Comparison of ENCODE assay signal across 20 cellular contexts in genomic region chr1:232384172-232384571, GRCh38.
DNase-seq lines count a peak whose midpoint lies in the region; ATAC-seq and TF ChIP-seq lines count a peak whose summit lies in the region.
"Had no signal": no experiment of that assay in that cellular context is flagged by ENCODE, and none has a peak within 500 bp of the region (broad histone marks: within the 10 kb centered on the region; RNA-seq: fewer than 3 reads in every experiment).

No MANE protein-coding gene starts in this region.

- intact Hi-C loops in A673 (cut with micrococcal nuclease; ENCODE audit: unreplicated experiment), result no loop called here

- WGBS in GM23248 (ENCODE audit: low coverage in 1 of 2, low lambda C conversion rate in 2 of 2, missing lambda C conversion rate in 2 of 2), 2 experiments, result 51 to 54% methylated on average over 3 of the region's 3 CpGs
- WGBS in mesodermal cell (ENCODE audit: insufficient coverage in 2 of 2), 2 experiments, result 80 to 100% methylated on average over 2 to 3 of the region's 3 CpGs

- no peak overlapping the region for H3K9ac ChIP-seq in GM23248
- H3K9ac ChIP-seq in Loucy (ENCODE audit: low read depth, low read length, poor library complexity, severe bottlenecking), result no peak overlapping the region
- H3K9ac ChIP-seq: KMS-11 had no signal

- in situ Hi-C loops in GM23248 (cut with MboI), result no loop called here

- CTCF ChIA-PET in A673 (lab: Charles Lee), result no interaction called here

- H3K9me3 ChIP-seq in GM23248 (ENCODE audit: low read depth), result no peaks in the 10 kb centered on the region
- no peaks in the 10 kb centered on the region for H3K9me3 ChIP-seq in Loucy (ENCODE audit: insufficient read depth, low read depth, low read length)
- no peaks in the 10 kb centered on the region for H3K9me3 ChIP-seq in mesodermal cell (ENCODE audit: control insufficient read depth, low read length)
- H3K9me3 ChIP-seq in A673 (ENCODE audit: low read depth, low read length, poor library complexity, severe bottlenecking), result no peaks in the 10 kb centered on the region
- H3K9me3 ChIP-seq: SJCRH30 had no signal

- no peak overlapping the region for H3K4me3 ChIP-seq in GM23248
- H3K4me3 ChIP-seq in Loucy (ENCODE audit: low read length, poor library complexity, severe bottlenecking), result no peak overlapping the region
- H3K4me3 ChIP-seq in mesodermal cell (ENCODE audit: extremely low read depth, insufficient read depth, low read length, poor library complexity, severe bottlenecking), result no peak overlapping the region
- no peak overlapping the region for H3K4me3 ChIP-seq in A673 (ENCODE audit: low read depth, low read length, poor library complexity, severe bottlenecking)
- H3K4me3 ChIP-seq: GM23338, SJCRH30 had no signal

- peak; percentile 29 for DNase-seq in GM23248
- no peak for DNase-seq in SHP77 treated with DMSO at 0.1 percent for 48 hours (lab: John Stamatoyannopoulos, UW)
- no peak for DNase-seq in A673 (ENCODE audit: low spot score)
- DNase-seq: CD8-positive, alpha-beta T cell; DMS79 treated with DMSO at 0.1 percent for 48 hours; H9; NCI-H1105; NCI-H1436 treated with DMSO at 0.1 percent for 48 hours; NCI-H187 treated with DMSO at 0.1 percent for 48 hours; NCI-H2107; NCI-H524; NCI-H774; SJCRH30 had no signal

- no TSS peak for BruUV-seq in A673 (replicated peaks; lab: Mats Ljungman, UMichigan)

- no peaks in the 10 kb centered on the region; the same call in 1 of the 2 replicates for H3K27me3 ChIP-seq in GM23248 (replicated peaks; ENCODE audit: insufficient read depth)
- H3K27me3 ChIP-seq in Loucy (ENCODE audit: insufficient read depth, low read length, poor library complexity, severe bottlenecking), result no peaks in the 10 kb centered on the region
- H3K27me3 ChIP-seq in A673 (replicated peaks; ENCODE audit: insufficient read depth, low read depth, low read length, poor library complexity), result no peaks in the 10 kb centered on the region
- H3K27me3 ChIP-seq: SJCRH30 had no signal

- H4K20me1 ChIP-seq in GM23248 (ENCODE audit: insufficient read depth) (no peaks in the 10 kb centered on the region), Loucy (ENCODE audit: insufficient read depth, low read length, poor library complexity, severe bottlenecking) (no peaks in the 10 kb centered on the region)

- H2AFZ ChIP-seq in GM23248, result no peak overlapping the region
- 0 out of 2 replicates have a peak overlapping the region, but pooled peaks have one; percentile 37 for H2AFZ ChIP-seq in Loucy (ENCODE audit: low read length)
- H2AFZ ChIP-seq: GM23338 had no signal

- POLR2A ChIA-PET in A673 (lab: Charles Lee; ENCODE audit: low non-redundant PET), result no interaction called here

- H3K9me2 ChIP-seq in GM23248 (ENCODE audit: insufficient read depth), result no peaks in the 10 kb centered on the region
- H3K9me2 ChIP-seq in Loucy (replicated peaks; ENCODE audit: low read depth, low read length), result no peaks in the 10 kb centered on the region

- ATAC-seq in esophagus mucosa (peak; percentile 2), GM18909 (IDR thresholded peaks at IDR 0.05; ENCODE audit: poor library complexity, unreplicated experiment) (no peak)
- ATAC-seq: CD8-positive, alpha-beta T cell had no signal

- TF ChIP-seq CTCF in Loucy (conservative IDR thresholded peaks at IDR 0.05; ENCODE audit: low read length), result no peak
- TF ChIP-seq CTCF in A673 (conservative IDR thresholded peaks at IDR 0.05; ENCODE audit: low read depth, low read length), result no peak

- H3K36me3 ChIP-seq in GM23248 (ENCODE audit: low read depth) (no peaks in the 10 kb centered on the region), Loucy (ENCODE audit: insufficient read depth, low read length) (no peaks in the 10 kb centered on the region), mesodermal cell (ENCODE audit: control insufficient read depth, insufficient read depth, low read length) (no peaks in the 10 kb centered on the region), A673 (ENCODE audit: insufficient read depth, low read length, poor library complexity, severe bottlenecking) (no peaks in the 10 kb centered on the region)
- H3K36me3 ChIP-seq: SJCRH30 had no signal

- H3K79me2 ChIP-seq in GM23248 (ENCODE audit: insufficient read depth), result no peaks in the 10 kb centered on the region
- no peaks in the 10 kb centered on the region for H3K79me2 ChIP-seq in Loucy (ENCODE audit: insufficient read depth, low read length)

- H3K4me1 ChIP-seq in GM23248 (ENCODE audit: insufficient read depth), result peaks cover 11% of the 10 kb centered on the region; the same call in 1 of the 2 replicates
- peaks cover 37% of the 10 kb centered on the region for H3K4me1 ChIP-seq in Loucy (ENCODE audit: insufficient read depth, low read length, poor library complexity, severe bottlenecking)
- H3K4me1 ChIP-seq in mesodermal cell (ENCODE audit: control insufficient read depth, insufficient read depth, low read length, poor library complexity, severe bottlenecking), result peaks cover 12% of the 10 kb centered on the region
- H3K4me1 ChIP-seq in A673 (ENCODE audit: insufficient read depth, low read length, poor library complexity, severe bottlenecking), result no peaks in the 10 kb centered on the region
- H3K4me1 ChIP-seq: SJCRH30 had no signal

- H3F3A ChIP-seq in GM23248 (ENCODE audit: insufficient read depth) (no peaks in the 10 kb centered on the region), Loucy (ENCODE audit: low read depth) (no peaks in the 10 kb centered on the region)

- H3K4me2 ChIP-seq in GM23248 (ENCODE audit: unreplicated experiment) (no peak overlapping the region), Loucy (ENCODE audit: low read depth, low read length, poor library complexity, severe bottlenecking) (no peak overlapping the region)
- H3K4me2 ChIP-seq: GM23338, KMS-11 had no signal

- H3K27ac ChIP-seq in GM23248 (no peak overlapping the region), mesodermal cell (ENCODE audit: low read depth, low read length, severe bottlenecking) (peak overlapping the region; percentile 62), A673 (ENCODE audit: low read depth, low read length, poor library complexity, severe bottlenecking) (no peak overlapping the region)
- H3K27ac ChIP-seq: C4-2B, KMS-11, SJCRH30 had no signal
